15 cellular contexts compared by ENCODE assay signal in the genomic region with DNA sequence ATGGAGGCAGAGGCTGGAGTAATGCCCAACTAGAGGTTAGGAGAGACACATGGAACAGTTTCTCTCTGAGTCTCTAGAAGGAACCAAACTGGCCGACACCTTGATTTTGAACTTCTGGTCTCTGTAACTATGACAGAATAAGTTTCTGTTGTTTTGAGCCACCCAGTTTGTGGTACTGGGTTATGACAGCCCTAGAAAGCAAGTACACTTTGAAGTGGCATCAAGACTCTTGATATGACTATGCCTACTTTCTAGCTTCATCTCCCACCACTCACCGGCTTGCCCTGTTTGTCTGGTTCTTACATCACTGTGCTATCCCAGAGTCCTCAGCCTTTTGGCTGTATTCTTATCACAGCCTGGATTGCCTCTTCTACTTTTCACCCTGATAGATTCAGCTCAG.
DNase-seq lines count a peak whose midpoint lies in the region; ATAC-seq and TF ChIP-seq lines count a peak whose summit lies in the region.
"Had no signal": no experiment of that assay in that cellular context is flagged by ENCODE, and none has a peak within 500 bp of the region (broad histone marks: within the 10 kb centered on the region; RNA-seq: fewer than 3 reads in every experiment).

No MANE protein-coding gene starts in this region.

- no peaks in the 10 kb centered on the region for H3K36me3 Mint-ChIP-seq in activated naive CD8-positive, alpha-beta T cell treated with anti-CD3 and anti-CD28 coated beads for 36 hours
- no peaks in the 10 kb centered on the region for H3K36me3 Mint-ChIP-seq in WTC11

- peaks cover 9% of the 10 kb centered on the region for H3K4me1 Mint-ChIP-seq in activated naive CD8-positive, alpha-beta T cell treated with anti-CD3 and anti-CD28 coated beads for 36 hours
- H3K4me1 Mint-ChIP-seq in WTC11 = no peaks in the 10 kb centered on the region
- H3K4me1 Mint-ChIP-seq: endodermal cell had no signal

- POLR2A ChIA-PET in WTC11 (lab: Charles Lee) = no interaction called here

- TF ChIP-seq CTCF in WTC11 (IDR thresholded peaks at IDR 0.05) = no peak
- TF ChIP-seq CTCF in omental fat pad (IDR thresholded peaks at IDR 0.05) = no peak

- no peaks in the 10 kb centered on the region for H3K9me3 Mint-ChIP-seq in activated naive CD8-positive, alpha-beta T cell treated with anti-CD3 and anti-CD28 coated beads for 36 hours
- H3K9me3 Mint-ChIP-seq in WTC11 = peaks cover 1% of the 10 kb centered on the region
- H3K9me3 Mint-ChIP-seq: T-helper 1 cell treated with Interleukin-12 subunit alpha and Interleukin-12 subunit beta and Interleukin-4 antibody, amounts not matched to agents 30 μg/mL and 1 μg/mL, for 36 hours had no signal

- no peak overlapping the region for H3K27ac Mint-ChIP-seq in activated naive CD8-positive, alpha-beta T cell treated with anti-CD3 and anti-CD28 coated beads for 36 hours
- no peak overlapping the region for H3K27ac Mint-ChIP-seq in WTC11
- H3K27ac Mint-ChIP-seq: endodermal cell; T-helper 1 cell treated with Interleukin-12 subunit alpha and Interleukin-12 subunit beta and Interleukin-4 antibody, amounts not matched to agents 30 μg/mL and 1 μg/mL, for 36 hours had no signal

- CTCF ChIA-PET in WTC11 (lab: Charles Lee) = no interaction called here

- DNase-seq in activated CD4-positive, CD25-positive, alpha-beta regulatory T cell treated with anti-CD3 and anti-CD28 coated beads, Interleukin-2, amount 50 U/mL, for 72 hours = no peak
- peak; percentile 18 for DNase-seq in activated naive CD8-positive, alpha-beta T cell treated with anti-CD3 and anti-CD28 coated beads for 36 hours
- DNase-seq in WTC11 (ENCODE audit: low spot score) (no peak), DMS79 treated with DMSO at 0.1 percent for 48 hours (lab: John Stamatoyannopoulos, UW) (no peak), omental fat pad (ENCODE audit: low spot score) (no peak)
- DNase-seq: Caco-2, endodermal cell, heart right ventricle, MG63, NCI-H345 had no signal

- no peak overlapping the region for H3K4me3 Mint-ChIP-seq in activated naive CD8-positive, alpha-beta T cell treated with anti-CD3 and anti-CD28 coated beads for 36 hours
- H3K4me3 Mint-ChIP-seq in WTC11 = no peak overlapping the region
- H3K4me3 Mint-ChIP-seq: endodermal cell; T-helper 1 cell treated with Interleukin-12 subunit alpha and Interleukin-12 subunit beta and Interleukin-4 antibody, amounts not matched to agents 30 μg/mL and 1 μg/mL, for 36 hours had no signal

- peak; percentile 38 to 69 for ATAC-seq in activated CD4-positive, CD25-positive, alpha-beta regulatory T cell treated with anti-CD3 and anti-CD28 coated beads, Interleukin-2, amount 50 U/mL, for 24 hours
- peak; percentile 73 for ATAC-seq in GM19452 (IDR thresholded peaks at IDR 0.05; ENCODE audit: unreplicated experiment)
- ATAC-seq in HG03039 (IDR thresholded peaks at IDR 0.05; ENCODE audit: unreplicated experiment) = peak; percentile 67
- ATAC-seq in WTC11 = no peak
- no peak for ATAC-seq in omental fat pad (ENCODE audit: low FRiP score)
- ATAC-seq: heart right ventricle, Panc1 had no signal

- H3K27me3 Mint-ChIP-seq in activated naive CD8-positive, alpha-beta T cell treated with anti-CD3 and anti-CD28 coated beads for 36 hours = peaks cover 6% of the 10 kb centered on the region
- no peaks in the 10 kb centered on the region for H3K27me3 Mint-ChIP-seq in WTC11 (ENCODE audit: low read depth)

TF ChIP-seq in WTC11, 78 proteins besides CTCF, POLR2A, EP300 and RAD21:
- TF ChIP-seq, protein P1, sequence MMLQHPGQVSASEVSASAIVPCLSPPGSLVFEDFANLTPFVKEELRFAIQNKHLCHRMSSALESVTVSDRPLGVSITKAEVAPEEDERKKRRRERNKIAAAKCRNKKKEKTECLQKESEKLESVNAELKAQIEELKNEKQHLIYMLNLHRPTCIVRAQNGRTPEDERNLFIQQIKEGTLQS (CRISPR knock-in tag; conservative IDR thresholded peaks at IDR 0.05) = no peak
- TF ChIP-seq, protein P2, sequence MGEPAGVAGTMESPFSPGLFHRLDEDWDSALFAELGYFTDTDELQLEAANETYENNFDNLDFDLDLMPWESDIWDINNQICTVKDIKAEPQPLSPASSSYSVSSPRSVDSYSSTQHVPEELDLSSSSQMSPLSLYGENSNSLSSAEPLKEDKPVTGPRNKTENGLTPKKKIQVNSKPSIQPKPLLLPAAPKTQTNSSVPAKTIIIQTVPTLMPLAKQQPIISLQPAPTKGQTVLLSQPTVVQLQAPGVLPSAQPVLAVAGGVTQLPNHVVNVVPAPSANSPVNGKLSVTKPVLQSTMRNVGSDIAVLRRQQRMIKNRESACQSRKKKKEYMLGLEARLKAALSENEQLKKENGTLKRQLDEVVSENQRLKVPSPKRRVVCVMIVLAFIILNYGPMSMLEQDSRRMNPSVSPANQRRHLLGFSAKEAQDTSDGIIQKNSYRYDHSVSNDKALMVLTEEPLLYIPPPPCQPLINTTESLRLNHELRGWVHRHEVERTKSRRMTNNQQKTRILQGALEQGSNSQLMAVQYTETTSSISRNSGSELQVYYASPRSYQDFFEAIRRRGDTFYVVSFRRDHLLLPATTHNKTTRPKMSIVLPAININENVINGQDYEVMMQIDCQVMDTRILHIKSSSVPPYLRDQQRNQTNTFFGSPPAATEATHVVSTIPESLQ (CRISPR knock-in tag; IDR thresholded peaks at IDR 0.05) = no peak
- TF ChIP-seq JAZF1 (CRISPR knock-in tag; IDR thresholded peaks at IDR 0.05) (no peak), IRF2 (CRISPR knock-in tag; IDR thresholded peaks at IDR 0.05; ENCODE audit: borderline replicate concordance, low read depth) (no peak)
- TF ChIP-seq, protein P3, sequence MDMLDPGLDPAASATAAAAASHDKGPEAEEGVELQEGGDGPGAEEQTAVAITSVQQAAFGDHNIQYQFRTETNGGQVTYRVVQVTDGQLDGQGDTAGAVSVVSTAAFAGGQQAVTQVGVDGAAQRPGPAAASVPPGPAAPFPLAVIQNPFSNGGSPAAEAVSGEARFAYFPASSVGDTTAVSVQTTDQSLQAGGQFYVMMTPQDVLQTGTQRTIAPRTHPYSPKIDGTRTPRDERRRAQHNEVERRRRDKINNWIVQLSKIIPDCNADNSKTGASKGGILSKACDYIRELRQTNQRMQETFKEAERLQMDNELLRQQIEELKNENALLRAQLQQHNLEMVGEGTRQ (CRISPR knock-in tag; IDR thresholded peaks at IDR 0.05) = no peak
- TF ChIP-seq, protein P4, sequence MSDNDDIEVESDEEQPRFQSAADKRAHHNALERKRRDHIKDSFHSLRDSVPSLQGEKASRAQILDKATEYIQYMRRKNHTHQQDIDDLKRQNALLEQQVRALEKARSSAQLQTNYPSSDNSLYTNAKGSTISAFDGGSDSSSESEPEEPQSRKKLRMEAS (CRISPR knock-in tag; IDR thresholded peaks at IDR 0.05) = no peak

Comparison
In these comparisons a context has a peak if more than half of its experiments do, and no peak if none do; other contexts are left out.
1. ATAC-seq: peak in activated CD4-positive, CD25-positive, alpha-beta regulatory T cell treated with anti-CD3 and anti-CD28 coated beads, Interleukin-2, amount 50 U/mL, for 24 hours (2 of 2), GM19452 (single experiment) and HG03039 (single experiment); none in WTC11 (single experiment) and omental fat pad (single experiment).